In the genomic region with DNA sequence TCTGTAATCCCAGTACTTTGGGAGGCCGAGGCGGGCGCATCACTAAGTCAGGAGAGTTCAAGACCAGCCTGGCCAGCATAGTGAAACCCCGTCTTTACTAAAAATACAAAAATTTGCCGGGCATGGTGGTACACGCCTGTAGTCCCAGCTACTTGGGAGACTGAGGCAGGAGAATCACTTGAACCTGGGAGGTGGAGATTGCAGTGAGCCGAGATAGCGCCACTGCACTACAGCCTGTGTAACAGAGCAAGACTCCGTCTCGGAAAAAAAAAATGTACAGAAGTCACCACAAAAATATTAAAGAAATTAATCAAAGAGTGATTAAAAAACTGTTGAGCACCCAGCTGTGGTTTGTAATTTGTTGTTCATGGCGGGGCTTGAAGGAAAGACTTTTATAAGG, we compare ENCODE assay signal across 8 cellular contexts. TPM values are rescaled to one million over a fixed set of nuclear protein-coding genes. Genes with fewer than 3 reads are reported as not detected.
DNase-seq lines count a peak whose midpoint lies in the region; TF ChIP-seq lines count a peak whose summit lies in the region.
"Not testable (repeated sequence)": the region's sequence is repeated elsewhere in the genome, so short reads cannot be mapped to it uniquely, and the experiment has no call there.

No MANE protein-coding gene starts in this region.

- H3K9me3 ChIP-seq in HUES6 (ENCODE audit: control insufficient read depth, insufficient read depth, low read depth, low read length); SK-N-SH; adipocyte (ENCODE audit: control insufficient read depth, low read length); iPS-20b (ENCODE audit: insufficient read depth, low read depth, low read length); neural cell (ENCODE audit: low read length); subcutaneous abdominal adipose tissue (ENCODE audit: control insufficient read depth in 5 of 5, low read length in 5 of 5): not testable (repeated sequence)

- CTCF ChIA-PET in SK-N-SH (lab: Yijun Ruan, JAX): not testable (repeated sequence)

- peak overlapping the region; percentile 76 for H3K27ac ChIP-seq in C4-2B
- H3K27ac ChIP-seq in HUES6 (ENCODE audit: low read depth, low read length): not testable (repeated sequence)
- H3K27ac ChIP-seq in SK-N-SH (ENCODE audit: low read depth in 2 of 2, low read length in 1 of 2): peak overlapping the region; percentile 83 to 84; a peak in 3 of 4 replicates
- peak overlapping the region; percentile 25 for H3K27ac ChIP-seq in iPS-20b (ENCODE audit: low read length)
- peak overlapping the region; percentile 91 for H3K27ac ChIP-seq in neural cell (ENCODE audit: low read length)
- peak overlapping the region; percentile 84 for H3K27ac ChIP-seq in subcutaneous abdominal adipose tissue (ENCODE audit: low read depth, low read length)

- TF ChIP-seq RAD21 in SK-N-SH (IDR thresholded peaks at IDR 0.05; ENCODE audit: low read length); neural cell (conservative IDR thresholded peaks at IDR 0.05): not testable (repeated sequence)

- DNase-seq in SK-N-SH; endothelial cell (ENCODE audit: low spot score): not testable (repeated sequence)
- peak; percentile 24 for DNase-seq in adipocyte (ENCODE audit: low read depth)

- not testable (repeated sequence) for H4K20me1 ChIP-seq in SK-N-SH (ENCODE audit: insufficient read depth); neural cell (ENCODE audit: insufficient read depth)

- not testable (repeated sequence) for H3K9me2 ChIP-seq in SK-N-SH; neural cell (ENCODE audit: insufficient read depth, low read length)

- not testable (repeated sequence) for H3K27me3 Mint-ChIP-seq in endothelial cell (ENCODE audit: unreplicated experiment)

- H2AFZ ChIP-seq in SK-N-SH (ENCODE audit: low read depth) (peak overlapping the region; percentile 99), neural cell (ENCODE audit: low read depth, low read length) (peak overlapping the region; percentile 95)

- POLR2A ChIA-PET in SK-N-SH (lab: Yijun Ruan, JAX): interaction anchor here (1.2 to 1.6 kb wide), 3 partner anchors 8 to 245 kb away, joined by 4 to 5 read pairs (median 4); partner anchors contain the start of genes ZNF66 and ZNF714

- peak; percentile 17 for TF ChIP-seq CTCF in C4-2B (conservative IDR thresholded peaks at IDR 0.05)
- TF ChIP-seq CTCF in SK-N-SH (IDR thresholded peaks at IDR 0.05); endothelial cell (IDR thresholded peaks at IDR 0.05; ENCODE audit: unreplicated experiment); neural cell (IDR thresholded peaks at IDR 0.05; ENCODE audit: poor library complexity, severe bottlenecking): not testable (repeated sequence)

- H3K27ac Mint-ChIP-seq in endothelial cell (ENCODE audit: unreplicated experiment): peak overlapping the region; percentile 99

- not testable (repeated sequence) for TF ChIP-seq EP300 in SK-N-SH (IDR thresholded peaks at IDR 0.05; ENCODE audit: borderline replicate concordance in 1 of 2, low read depth in 1 of 2, low read length in 1 of 2); neural cell (conservative IDR thresholded peaks at IDR 0.05; ENCODE audit: poor library complexity, severe bottlenecking)

- peaks cover 22% of the 10 kb centered on the region for H3K36me3 ChIP-seq in HUES6 (ENCODE audit: control insufficient read depth, insufficient read depth, low read length)
- peaks cover 3 to 14% of the 10 kb centered on the region in 2 experiments for H3K36me3 ChIP-seq in SK-N-SH (replicated peaks in 1 of 2; ENCODE audit: control insufficient read depth in 1 of 2, insufficient read depth in 2 of 2, low read length in 1 of 2)
- H3K36me3 ChIP-seq in adipocyte (ENCODE audit: control insufficient read depth, insufficient read depth, low read length, severe bottlenecking): peaks cover 14% of the 10 kb centered on the region
- H3K36me3 ChIP-seq in iPS-20b (ENCODE audit: insufficient read depth, low read depth, low read length): peaks cover 36% of the 10 kb centered on the region
- not testable (repeated sequence) for H3K36me3 ChIP-seq in neural cell (ENCODE audit: insufficient read depth, low read length)
- peaks cover 0 to 14% (median 9%) of the 10 kb centered on the region in 5 donors for H3K36me3 ChIP-seq in subcutaneous abdominal adipose tissue (ENCODE audit: control insufficient read depth in 5 of 5, insufficient read depth in 5 of 5, low read length in 5 of 5)

- H3K27me3 ChIP-seq in HUES6 (ENCODE audit: control insufficient read depth, insufficient read depth, low read length); SK-N-SH (ENCODE audit: insufficient read depth); adipocyte (replicated peaks; ENCODE audit: control insufficient read depth, insufficient read depth, low read length); iPS-20b (ENCODE audit: insufficient read depth, low read length); neural cell (ENCODE audit: insufficient read depth, low read depth, low read length); subcutaneous abdominal adipose tissue (ENCODE audit: control insufficient read depth in 5 of 5, insufficient read depth in 4 of 5, low read length in 5 of 5): not testable (repeated sequence)

- H3K4me2 ChIP-seq in SK-N-SH (peak overlapping the region; percentile 86), neural cell (ENCODE audit: low read length) (peak overlapping the region; percentile 67)

- peak overlapping the region; percentile 87 for H3K4me3 ChIP-seq in HUES6 (ENCODE audit: low read depth, low read length)
- peak overlapping the region; percentile 91 to 94 for H3K4me3 ChIP-seq in SK-N-SH (ENCODE audit: low read depth in 2 of 2, low read length in 1 of 2)
- H3K4me3 ChIP-seq in adipocyte (ENCODE audit: low read length): peak overlapping the region; percentile 97
- peak overlapping the region; percentile 96 for H3K4me3 ChIP-seq in iPS-20b (ENCODE audit: low read length)
- H3K4me3 ChIP-seq in neural cell (ENCODE audit: low read length): peak overlapping the region; percentile 97
- peak overlapping the region; percentile 80 to 98 (median 94) for H3K4me3 ChIP-seq in subcutaneous abdominal adipose tissue (ENCODE audit: low read depth in 1 of 5, low read length in 5 of 5)

- H3K9ac ChIP-seq in HUES6 (ENCODE audit: low read length) (peak overlapping the region; percentile 86), SK-N-SH (peak overlapping the region; percentile 87), adipocyte (ENCODE audit: low read length) (peak overlapping the region; percentile 95), iPS-20b (ENCODE audit: low read depth, low read length) (peak overlapping the region; percentile 92; the same call in 1 of the 2 replicates), neural cell (ENCODE audit: low read length) (peak overlapping the region; percentile 96), subcutaneous abdominal adipose tissue (ENCODE audit: low read length in 5 of 5) (peak overlapping the region; percentile 87 to 97 (median 92))

- H3K4me1 ChIP-seq in HUES6 (ENCODE audit: control insufficient read depth, insufficient read depth, low read length); SK-N-SH (ENCODE audit: control insufficient read depth in 1 of 2, insufficient read depth in 2 of 2, low read depth in 1 of 2, low read length in 1 of 2): not testable (repeated sequence)
- H3K4me1 ChIP-seq in adipocyte (ENCODE audit: control insufficient read depth, insufficient read depth, low read length) (peaks cover 36% of the 10 kb centered on the region), iPS-20b (ENCODE audit: insufficient read depth, low read length) (peaks cover 10% of the 10 kb centered on the region), subcutaneous abdominal adipose tissue (ENCODE audit: control insufficient read depth in 5 of 5, insufficient read depth in 5 of 5, low read length in 5 of 5) (peaks cover 0 to 25% (median 15%) of the 10 kb centered on the region in 5 donors)

- 7% methylated on average over 11 of the region's 11 CpGs for WGBS in SK-N-SH (ENCODE audit: low lambda C conversion rate)

- H3K79me2 ChIP-seq in SK-N-SH (ENCODE audit: insufficient read depth): peaks cover 52% of the 10 kb centered on the region
- peaks cover 33% of the 10 kb centered on the region for H3K79me2 ChIP-seq in neural cell (replicated peaks; ENCODE audit: insufficient read depth, low read length)

- not testable (repeated sequence) for H3K9me3 Mint-ChIP-seq in endothelial cell (ENCODE audit: unreplicated experiment)

- H3K36me3 Mint-ChIP-seq in endothelial cell (ENCODE audit: low read depth, unreplicated experiment): peaks cover 16% of the 10 kb centered on the region

- H3K4me3 Mint-ChIP-seq in endothelial cell (ENCODE audit: unreplicated experiment): peak overlapping the region; percentile 100

- H3K4me1 Mint-ChIP-seq in endothelial cell (ENCODE audit: unreplicated experiment): peaks cover 16% of the 10 kb centered on the region

- H3F3A ChIP-seq in SK-N-SH (replicated peaks; ENCODE audit: insufficient read depth); neural cell (ENCODE audit: insufficient read depth, low read length, poor library complexity, severe bottlenecking): not testable (repeated sequence)

RNA-seq across cellular contexts. Expression of gene ZNF430, which starts 0.8 kb away (rescaled TPM):
- polyA plus RNA-seq in SK-N-SH (2012; rRNA removed): 4.2 and 6.3 TPM in 2 replicates
- 2.2 and 5.1 TPM in 2 replicates for polyA plus RNA-seq in SK-N-SH (2012; cell fraction: cytosol; rRNA removed)
- polyA plus RNA-seq in SK-N-SH (2012; cell fraction: nucleus; rRNA removed): 3.4 and 4.5 TPM in 2 replicates
- total RNA-seq in endothelial cell (ENCODE audit: unreplicated experiment): 11.5 TPM
- 9.5 and 13.7 TPM in 2 replicates for polyA plus RNA-seq in neural cell
- 37.5 and 42.4 TPM in 2 replicates for polyA minus RNA-seq in neural cell
